Comparison of ENCODE assay signal across 20 cellular contexts in genomic region chr1:92430030-92430429, GRCh38.
"Had no signal": no experiment of that assay in that cellular context is flagged by ENCODE, and none has a peak within 500 bp of the region (broad histone marks: within the 10 kb centered on the region; RNA-seq: fewer than 3 reads in every experiment).

No MANE protein-coding gene starts in this region.

- H3K27me3 ChIP-seq: dorsolateral prefrontal cortex, esophagus muscularis mucosa, gastrocnemius medialis, heart right ventricle, left lung had no signal

- H3K9me3 ChIP-seq: gastrocnemius medialis, lower lobe of right lung, mucosa of descending colon had no signal

- DNase-seq: dermis blood vessel endothelial cell; dorsolateral prefrontal cortex; effector CD4-positive, alpha-beta T cell; effector memory CD4-positive, alpha-beta T cell; foreskin fibroblast; foreskin melanocyte; gastrocnemius medialis; glutamatergic neuron; head of caudate nucleus; heart right ventricle; hippocampal formation; left cardiac atrium; left lung; left ventricle myocardium superior; lower lobe of right lung; mesenchymal stem cell; mucosa of descending colon; naive B cell had no signal

- H3K27ac ChIP-seq: coronary artery, dorsolateral prefrontal cortex, esophagus muscularis mucosa, gastrocnemius medialis, heart right ventricle, left lung, lower lobe of right lung had no signal

- H3K4me3 ChIP-seq: coronary artery, dorsolateral prefrontal cortex, esophagus muscularis mucosa, gastrocnemius medialis, heart right ventricle, left lung, lower lobe of right lung, mucosa of descending colon had no signal

- H3K4me1 ChIP-seq: esophagus muscularis mucosa, gastrocnemius medialis, heart right ventricle, left lung, lower lobe of right lung had no signal

- H3K36me3 ChIP-seq: esophagus muscularis mucosa, gastrocnemius medialis, heart right ventricle, left lung, lower lobe of right lung had no signal
